Comparison of ENCODE assay signal across 8 cellular contexts in genomic region chr17:9768381-9768934, GRCh38. TPM values are rescaled to one million over a fixed set of nuclear protein-coding genes. Genes with fewer than 3 reads are reported as not detected.
DNase-seq lines count a peak whose midpoint lies in the region; ATAC-seq, FAIRE-seq and TF ChIP-seq lines count a peak whose summit lies in the region.

No MANE protein-coding gene starts in this region.

- FAIRE-seq in pancreas (lab: Jason Lieb, UNC): peak; percentile 49

- H3K36me3 ChIP-seq in endodermal cell (ENCODE audit: control insufficient read depth, insufficient read depth, low read length): no peaks in the 10 kb centered on the region
- no peaks in the 10 kb centered on the region for H3K36me3 ChIP-seq in pancreas

- H3K36me3 Mint-ChIP-seq in endodermal cell (ENCODE audit: low read depth): no peaks in the 10 kb centered on the region

- no peaks in the 10 kb centered on the region for H3K4me1 ChIP-seq in endodermal cell (ENCODE audit: control insufficient read depth, insufficient read depth, low read length)
- H3K4me1 ChIP-seq in pancreas: no peaks in the 10 kb centered on the region

- H3K4me1 Mint-ChIP-seq in endodermal cell: no peaks in the 10 kb centered on the region

- no peak overlapping the region for H3K27ac Mint-ChIP-seq in endodermal cell

- no peaks in the 10 kb centered on the region for H3K9me3 ChIP-seq in endodermal cell (ENCODE audit: control insufficient read depth, low read length)
- no peaks in the 10 kb centered on the region for H3K9me3 ChIP-seq in pancreas

- no peak overlapping the region for H3K9ac ChIP-seq in endodermal cell (ENCODE audit: extremely low read depth, low read length, poor library complexity, severe bottlenecking)

- intact Hi-C loops in pancreas (cut with DNase I): no loop called here

- H3K27me3 ChIP-seq in endodermal cell (ENCODE audit: control insufficient read depth, insufficient read depth, low read length, poor library complexity, severe bottlenecking): peaks cover 17% of the 10 kb centered on the region
- no peaks in the 10 kb centered on the region for H3K27me3 ChIP-seq in pancreas

- CTCF ChIA-PET in GM10248 (lab: Yijun Ruan, JAX): interaction anchor here (0.8 to 2.4 kb wide), 22 partner anchors 8 to 502 kb away, joined by 3 to 13 read pairs (median 5); partner anchors contain the start of gene CFAP52

- no peak overlapping the region for H3K4me3 Mint-ChIP-seq in endodermal cell

- POLR2A ChIA-PET in GM10248 (lab: Yijun Ruan, JAX): no interaction called here

- WGBS in endodermal cell (ENCODE audit: insufficient coverage in 1 of 2, insufficient read length in 1 of 2), 2 experiments: 56 to 100% methylated on average over 1 to 5 of the region's 5 CpGs
- WGBS in pancreas, 2 donors: 19 to 29% methylated on average over 5 of the region's 5 CpGs

- H3K27me3 Mint-ChIP-seq in endodermal cell (ENCODE audit: insufficient read depth): peaks cover 15% of the 10 kb centered on the region

- ATAC-seq in pancreas (peak in 3 of 4 donors; percentile 34 to 61 (median 54)), HG03159 (IDR thresholded peaks at IDR 0.05; ENCODE audit: unreplicated experiment) (no peak)
- ATAC-seq in activated CD4-positive, CD25-positive, alpha-beta regulatory T cell treated with anti-CD3 and anti-CD28 coated beads, Interleukin-2, amount 50 U/mL, for 24 hours: no peak

- TF ChIP-seq CTCF in GM10248 (IDR thresholded peaks at IDR 0.05; ENCODE audit: control extremely low read depth, extremely low read depth, low read depth, missing control alignments) (peak; percentile 27), endodermal cell (conservative IDR thresholded peaks at IDR 0.05) (peak; percentile 78), pancreas (IDR thresholded peaks at IDR 0.05) (peak; percentile 13 to 72 (median 56))

- no peaks in the 10 kb centered on the region for H3K9me3 Mint-ChIP-seq in endodermal cell

- no peak overlapping the region for H3K4me3 ChIP-seq in endodermal cell (ENCODE audit: low read length)
- H3K4me3 ChIP-seq in pancreas: no peak overlapping the region

- H3K27ac ChIP-seq in endodermal cell (ENCODE audit: low read depth, low read length): no peak overlapping the region
- no peak overlapping the region for H3K27ac ChIP-seq in pancreas

- DNase-seq in A172 (ENCODE audit: low spot score): peak; percentile 57
- peak; percentile 52 for DNase-seq in GM10248 (ENCODE audit: extremely low spot score)
- peak; percentile 4 for DNase-seq in NOMO-1 treated with dmso at 0.1 percent for 144 hours (lab: John Stamatoyannopoulos, UW; ENCODE audit: unreplicated experiment)
- DNase-seq in endodermal cell: peak; percentile 65
- no peak for DNase-seq in pancreas
- no peak for DNase-seq in activated CD4-positive, alpha-beta T cell treated with anti-CD3 and anti-CD28 coated beads for 4 hours

RNA-seq across cellular contexts. Expression of gene DHRS7C, which starts 22.9 kb away (rescaled TPM):
- not detected in 2 replicates for total RNA-seq in A172 (2014; rRNA removed; shearing (Covaris generic))
- not detected for total RNA-seq in endodermal cell
- polyA plus RNA-seq in endodermal cell (2013, experiment 1 of 2): not detected
- not detected for polyA plus RNA-seq in endodermal cell (2013, experiment 2 of 2)
- total RNA-seq in pancreas: not detected
- not detected for polyA plus RNA-seq in pancreas

RNA-seq across cellular contexts. Expression of gene GSG1L2, which starts 53.4 kb away (rescaled TPM):
- total RNA-seq in A172 (2014; rRNA removed; shearing (Covaris generic)): not detected in 2 replicates
- total RNA-seq in endodermal cell: not detected
- polyA plus RNA-seq in endodermal cell (2013, experiment 1 of 2): not detected
- not detected for polyA plus RNA-seq in endodermal cell (2013, experiment 2 of 2)
- total RNA-seq in pancreas: not detected
- not detected for polyA plus RNA-seq in pancreas

RNA-seq across cellular contexts. Expression of gene GLP2R, which starts 57.3 kb away (rescaled TPM):
- 0.50 and 1.7 TPM in 2 replicates for total RNA-seq in A172 (2014; rRNA removed; shearing (Covaris generic))
- total RNA-seq in endodermal cell: not detected
- polyA plus RNA-seq in endodermal cell (2013, experiment 1 of 2): not detected
- polyA plus RNA-seq in endodermal cell (2013, experiment 2 of 2): not detected
- 1 to 10 TPM in 3 of 6 donors, under 1 TPM in 3; 0.39 to 1.7 (median 0.90) TPM for total RNA-seq in pancreas
- 1 to 10 TPM in 1 of 2 donors, under 1 TPM in 1; 0.84 to 1.2 TPM for polyA plus RNA-seq in pancreas

Comparison
In these comparisons a context has a peak if more than half of its experiments do, and no peak if none do; other contexts are left out.
1. DNase-seq: peak in A172 (single experiment), GM10248 (single experiment), NOMO-1 treated with dmso at 0.1 percent for 144 hours (single experiment) and endodermal cell (single experiment); none in pancreas (0 of 6) and activated CD4-positive, alpha-beta T cell treated with anti-CD3 and anti-CD28 coated beads for 4 hours (0 of 2).
2. CTCF ChIP-seq: peak in every context shown above with its lines; median percentile 78 in endodermal cell; 56 in pancreas; 27 in GM10248.
3. ATAC-seq: peak in pancreas (3 of 4); none in activated CD4-positive, CD25-positive, alpha-beta regulatory T cell treated with anti-CD3 and anti-CD28 coated beads, Interleukin-2, amount 50 U/mL, for 24 hours (0 of 2) and HG03159 (single experiment).